10 cellular contexts compared by ENCODE assay signal in the genomic region with DNA sequence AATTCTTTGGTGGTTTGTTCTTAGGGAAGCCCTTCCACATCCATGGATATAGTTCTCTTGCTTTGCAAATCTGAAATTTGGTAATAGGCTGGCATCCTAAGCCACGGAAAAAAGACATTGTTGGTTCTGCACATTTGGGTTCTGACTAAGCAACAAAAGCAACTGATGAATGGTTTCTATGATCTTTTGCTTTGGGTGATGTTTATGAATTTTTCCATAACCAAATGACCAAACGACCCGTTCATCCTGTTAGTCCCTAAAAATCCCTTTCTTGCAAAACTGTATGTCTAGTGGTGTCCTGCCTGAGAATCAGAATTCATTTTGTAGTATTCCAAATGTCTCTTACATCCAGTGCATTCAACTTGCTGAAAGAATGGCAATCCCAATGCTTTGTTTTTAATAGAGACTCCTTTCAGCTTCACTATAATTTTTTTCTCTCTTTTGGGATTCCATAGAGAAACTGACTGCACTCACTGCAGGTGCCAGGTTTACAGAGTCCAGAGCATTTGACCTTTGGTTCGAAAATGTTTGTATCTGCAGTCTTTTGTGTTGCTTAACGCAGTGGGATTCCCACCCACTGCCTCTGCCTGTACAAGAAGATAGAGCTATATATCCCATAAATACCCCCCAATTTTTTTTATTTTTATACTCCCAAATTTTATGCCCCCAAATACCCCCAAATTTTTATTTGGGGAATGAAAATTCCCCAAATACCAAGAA. TPM values are rescaled to one million over a fixed set of nuclear protein-coding genes. Genes with fewer than 3 reads are reported as not detected.
DNase-seq lines count a peak whose midpoint lies in the region; ATAC-seq and TF ChIP-seq lines count a peak whose summit lies in the region.
"Had no signal": no experiment of that assay in that cellular context is flagged by ENCODE, and none has a peak within 500 bp of the region (broad histone marks: within the 10 kb centered on the region; RNA-seq: fewer than 3 reads in every experiment).

No MANE protein-coding gene starts in this region.

- no peak for ATAC-seq in GM19452 (IDR thresholded peaks at IDR 0.05; ENCODE audit: unreplicated experiment)
- ATAC-seq in GM21447 (IDR thresholded peaks at IDR 0.05; ENCODE audit: unreplicated experiment) = no peak

- H3K4me1 ChIP-seq in CD4-positive, alpha-beta memory T cell (ENCODE audit: insufficient read depth, low read length) = peaks cover 65% of the 10 kb centered on the region
- peaks cover 62% of the 10 kb centered on the region for H3K4me1 ChIP-seq in KMS-11 (ENCODE audit: low read depth, poor library complexity, severe bottlenecking)
- H3K4me1 ChIP-seq in ectodermal cell (ENCODE audit: control insufficient read depth, insufficient read depth, low read length) = peaks cover 35% of the 10 kb centered on the region

- H3K4me1 Mint-ChIP-seq in CD4-positive, alpha-beta memory T cell = peaks cover 7 to 27% (median 24%) of the 10 kb centered on the region in 4 donors
- peaks cover 32% of the 10 kb centered on the region for H3K4me1 Mint-ChIP-seq in nephron

- H3K9me3 ChIP-seq in CD4-positive, alpha-beta memory T cell (ENCODE audit: control insufficient read depth in 1 of 2, low read length in 2 of 2) = no peaks in the 10 kb centered on the region
- no peaks in the 10 kb centered on the region for H3K9me3 ChIP-seq in ectodermal cell (ENCODE audit: control insufficient read depth, low read length)

- TF ChIP-seq CTCF in KMS-11 (conservative IDR thresholded peaks at IDR 0.05; ENCODE audit: low read depth, low read length) = no peak
- TF ChIP-seq CTCF in nephron (IDR thresholded peaks at IDR 0.05; ENCODE audit: unreplicated experiment in 3 of 3) = no peak

- H3K27ac Mint-ChIP-seq in CD4-positive, alpha-beta memory T cell = peak overlapping the region in 5 of 7 donors; percentile 3 to 75 (median 42)
- peak overlapping the region; percentile 25 to 52 (median 49) for H3K27ac Mint-ChIP-seq in nephron

- H3K36me3 Mint-ChIP-seq in CD4-positive, alpha-beta memory T cell = peaks cover 5 to 16% of the 10 kb centered on the region in 2 donors
- H3K36me3 Mint-ChIP-seq in nephron (ENCODE audit: low read depth) = peaks cover 8% of the 10 kb centered on the region

- no peak overlapping the region for H2AFZ ChIP-seq in KMS-11 (ENCODE audit: low read depth)

- no peaks in the 10 kb centered on the region for H3K27me3 ChIP-seq in CD4-positive, alpha-beta memory T cell (ENCODE audit: insufficient read depth, low read length)
- no peaks in the 10 kb centered on the region for H3K27me3 ChIP-seq in KMS-11 (ENCODE audit: insufficient read depth, low read depth)
- no peaks in the 10 kb centered on the region for H3K27me3 ChIP-seq in ectodermal cell (ENCODE audit: control insufficient read depth, insufficient read depth, low read length, poor library complexity, severe bottlenecking)

- no peaks in the 10 kb centered on the region for H3K27me3 Mint-ChIP-seq in CD4-positive, alpha-beta memory T cell
- H3K27me3 Mint-ChIP-seq in nephron (ENCODE audit: low read depth) = no peaks in the 10 kb centered on the region

- H3K79me2 ChIP-seq in KMS-11 (ENCODE audit: insufficient read depth, low read depth) = peaks cover 72% of the 10 kb centered on the region

- no peak overlapping the region for H3K9ac ChIP-seq in KMS-11

- WGBS in ectodermal cell, 2 experiments = 94 to 95% methylated on average over 5 of the region's 5 CpGs

- H4K20me1 ChIP-seq in KMS-11 (ENCODE audit: insufficient read depth) = no peaks in the 10 kb centered on the region

- DNase-seq in CD4-positive, alpha-beta memory T cell = no peak
- no peak for DNase-seq in posterior cingulate gyrus
- no peak for DNase-seq in SKM-1 treated with dmso at 0.1 percent for 144 hours (lab: John Stamatoyannopoulos, UW; ENCODE audit: unreplicated experiment)
- DNase-seq: activated CD8-positive, alpha-beta memory T cell treated with anti-CD3 and anti-CD28 coated beads, Interleukin-2, amount 50 U/mL, for 48 hours; NCI-H345 had no signal

- no peaks in the 10 kb centered on the region for H3K9me3 Mint-ChIP-seq in CD4-positive, alpha-beta memory T cell
- no peaks in the 10 kb centered on the region for H3K9me3 Mint-ChIP-seq in nephron

- H3K4me3 Mint-ChIP-seq in CD4-positive, alpha-beta memory T cell = peak overlapping the region in 6 of 8 donors; percentile 9 to 73 (median 50)
- H3K4me3 Mint-ChIP-seq in nephron = peak overlapping the region; percentile 15 to 54 (median 31)

- CTCF ChIA-PET in CD4-positive, alpha-beta memory T cell (lab: Charles Lee; ENCODE audit: partially characterized antibody) = interaction anchor here (0.9 kb wide), 1 partner anchor 30 kb away, joined by 6 read pairs; no protein-coding TSS in a partner anchor

- POLR2A ChIA-PET in CD4-positive, alpha-beta memory T cell (lab: Charles Lee; ENCODE audit: partially characterized antibody) = interaction anchor here (1.7 kb wide), 1 partner anchor 9 kb away, joined by 9 read pairs; no protein-coding TSS in a partner anchor

- peak overlapping the region; percentile 38 for H3K4me2 ChIP-seq in KMS-11

- H3K4me3 ChIP-seq in CD4-positive, alpha-beta memory T cell (ENCODE audit: low read length in 2 of 2) = no peak overlapping the region
- H3K4me3 ChIP-seq in KMS-11 (IDR thresholded peaks at IDR 0.05; ENCODE audit: insufficient read depth, low read depth, low read length) (no peak overlapping the region), ectodermal cell (ENCODE audit: insufficient read depth, low read depth, low read length) (no peak overlapping the region)

- intact Hi-C loops in CD4-positive, alpha-beta memory T cell (cut with micrococcal nuclease) = loop anchor here (5.0 kb wide), 1 partner anchor 325 kb away; a partner anchor contains a TSS
- intact Hi-C loops in posterior cingulate gyrus (cut with DNase I) = loop anchor here (5.0 kb wide), 1 partner anchor 50 kb away; no protein-coding TSS in a partner anchor

- H3K36me3 ChIP-seq in CD4-positive, alpha-beta memory T cell (ENCODE audit: insufficient read depth, low read length) = no peaks in the 10 kb centered on the region
- H3K36me3 ChIP-seq in KMS-11 (ENCODE audit: insufficient read depth) (no peaks in the 10 kb centered on the region), ectodermal cell (ENCODE audit: control insufficient read depth, insufficient read depth, low read length) (no peaks in the 10 kb centered on the region)

- no peak overlapping the region for H3K27ac ChIP-seq in CD4-positive, alpha-beta memory T cell (ENCODE audit: low read depth, low read length)
- H3K27ac ChIP-seq in KMS-11 (no peak overlapping the region; the same call in 1 of the 2 replicates), ectodermal cell (ENCODE audit: insufficient read depth, low read depth, low read length, poor library complexity, severe bottlenecking) (peak overlapping the region; percentile 26)

RNA-seq across cellular contexts. Expression of a gene that starts 4.7 kb away (rescaled TPM):
- 100 to 1,000 TPM; 593 to 595 TPM for total RNA-seq in CD4-positive, alpha-beta memory T cell
- polyA plus RNA-seq in CD4-positive, alpha-beta memory T cell = 100 to 1,000 TPM in 1 of 2 donors, 10 to 100 TPM in 1; 14.0 to 194 TPM
- 225 TPM for polyA plus RNA-seq in ectodermal cell (2013, experiment 1 of 4)
- 235 TPM for polyA plus RNA-seq in ectodermal cell (2013, experiment 2 of 4)
- polyA plus RNA-seq in ectodermal cell (2013, experiment 3 of 4) = 159 TPM
- polyA plus RNA-seq in ectodermal cell (2013, experiment 4 of 4) = 186 TPM

RNA-seq across cellular contexts. Expression of a gene that starts 52.6 kb away (rescaled TPM):
- 10 to 100 TPM; 31.1 to 32.2 TPM for total RNA-seq in CD4-positive, alpha-beta memory T cell
- 10 to 100 TPM; 22.4 to 31.4 TPM for polyA plus RNA-seq in CD4-positive, alpha-beta memory T cell
- 23.6 TPM for polyA plus RNA-seq in ectodermal cell (2013, experiment 1 of 4)
- polyA plus RNA-seq in ectodermal cell (2013, experiment 2 of 4) = 21.9 TPM
- polyA plus RNA-seq in ectodermal cell (2013, experiment 3 of 4) = 15.9 TPM
- polyA plus RNA-seq in ectodermal cell (2013, experiment 4 of 4) = 17.1 TPM
